24 cellular contexts compared by ENCODE assay signal in the genomic region with DNA sequence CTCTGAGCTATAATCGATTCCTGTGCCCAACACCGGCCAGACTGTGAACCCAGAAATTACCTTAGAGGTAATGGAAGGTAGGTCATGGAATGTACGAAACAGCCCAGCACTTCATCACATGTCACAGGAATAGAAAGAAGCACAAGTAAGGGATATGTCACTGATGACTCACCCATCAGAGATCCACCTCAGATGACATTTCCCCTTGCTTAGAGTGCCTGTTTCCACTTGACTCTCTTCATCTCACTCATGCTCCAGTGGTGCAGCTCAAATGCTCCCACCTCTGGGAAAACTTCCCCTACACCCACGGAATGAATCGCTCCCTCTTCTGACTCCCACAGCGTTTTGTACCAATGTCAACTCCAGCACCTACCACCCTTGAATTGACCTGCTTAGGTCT.
DNase-seq lines count a peak whose midpoint lies in the region.
"Had no signal": no experiment of that assay in that cellular context is flagged by ENCODE, and none has a peak within 500 bp of the region (broad histone marks: within the 10 kb centered on the region; RNA-seq: fewer than 3 reads in every experiment).

No MANE protein-coding gene starts in this region.

- H3K9me3 ChIP-seq in BLaER1 = no peaks in the 10 kb centered on the region
- H3K9me3 ChIP-seq: mucosa of descending colon, Peyer's patch, vagina had no signal

- WGBS in mesendoderm (ENCODE audit: extremely low coverage, insufficient coverage, low lambda C conversion rate) = no CpG with 5 or more reads among the region's 6 CpGs

- H2BK120ac ChIP-seq in mesendoderm (ENCODE audit: low read depth, low read length) = no peak overlapping the region

- no peak overlapping the region for H4K5ac ChIP-seq in mesendoderm (ENCODE audit: low read length)

- no peak overlapping the region for H2AK5ac ChIP-seq in mesendoderm (ENCODE audit: low read length)

- no peak overlapping the region for H4K8ac ChIP-seq in mesendoderm (ENCODE audit: low read depth, low read length)

- no peaks in the 10 kb centered on the region for H3K79me2 ChIP-seq in mesendoderm (ENCODE audit: control insufficient read depth, insufficient read depth, low read length)

- H3K79me1 ChIP-seq in mesendoderm (ENCODE audit: low read length) = no peaks in the 10 kb centered on the region

- H3K23ac ChIP-seq in mesendoderm (ENCODE audit: low read length) = peak overlapping the region; percentile 80

- H2BK5ac ChIP-seq in mesendoderm (ENCODE audit: low read length) = no peak overlapping the region

- no peak overlapping the region for H3K4ac ChIP-seq in mesendoderm (ENCODE audit: low read depth, low read length)

- H3K27ac ChIP-seq in BLaER1 (no peak overlapping the region), mesendoderm (ENCODE audit: low read depth, low read length) (no peak overlapping the region)
- H3K27ac ChIP-seq: Peyer's patch, vagina, VCaP had no signal

- H3K4me1 ChIP-seq in BLaER1 = no peaks in the 10 kb centered on the region; the same call in none of the 2 replicates
- H3K4me1 ChIP-seq in mesendoderm (ENCODE audit: control insufficient read depth, low read depth, low read length) = no peaks in the 10 kb centered on the region
- H3K4me1 ChIP-seq: Peyer's patch, vagina had no signal

- H3K27me3 ChIP-seq in BLaER1 (no peaks in the 10 kb centered on the region), mesendoderm (ENCODE audit: insufficient read depth, low read length, poor library complexity) (no peaks in the 10 kb centered on the region)
- H3K27me3 ChIP-seq: Peyer's patch, vagina had no signal

- H3K36me3 ChIP-seq in BLaER1 (no peaks in the 10 kb centered on the region), mesendoderm (ENCODE audit: control insufficient read depth, insufficient read depth, low read length) (no peaks in the 10 kb centered on the region)
- H3K36me3 ChIP-seq: Peyer's patch, vagina had no signal

- H3K9ac ChIP-seq in BLaER1 (no peak overlapping the region), mesendoderm (ENCODE audit: low read length) (no peak overlapping the region)

- no peak overlapping the region for H2BK15ac ChIP-seq in mesendoderm (replicated peaks; ENCODE audit: low read depth)

- intact Hi-C loops in cardiac septum (cut with DNase I) = no loop called here

- no peak overlapping the region for H3K56ac ChIP-seq in mesendoderm (ENCODE audit: low read length)

- DNase-seq in DMS53 treated with DMSO at 0.1 percent for 48 hours (lab: John Stamatoyannopoulos, UW; ENCODE audit: unreplicated experiment) (peak; percentile 46), RKO (ENCODE audit: low spot score) (peak; percentile 13), mesendoderm (no peak), cardiac septum (ENCODE audit: low spot score) (no peak), NCI-H510A treated with DMSO at 0.1 percent for 48 hours (lab: John Stamatoyannopoulos, UW) (no peak), occipital lobe (lab: John Stamatoyannopoulos, UW) (no peak)
- DNase-seq: activated CD4-positive, alpha-beta memory T cell treated with anti-CD3 and anti-CD28 coated beads for 36 hours; activated naive CD4-positive, alpha-beta T cell treated with Interleukin-2 at 50 U/mL for 16 hours; activated T-cell treated with anti-CD3 and anti-CD28 coated beads, Interleukin-2, amount 50 U/mL, for 1 hour; aorta; CD8-positive, alpha-beta memory T cell; DMS79; foreskin fibroblast; GOT3; hippocampal formation; mucosa of descending colon; NCI-H1105 treated with DMSO at 0.1 percent for 48 hours; NCI-H2081 treated with DMSO at 0.1 percent for 48 hours; NCI-H510A; nephron progenitor cell; Peyer's patch had no signal

- H4K20me1 ChIP-seq in BLaER1 = no peaks in the 10 kb centered on the region

- H3K18ac ChIP-seq in mesendoderm (ENCODE audit: low read length) = no peak overlapping the region

- H3K4me3 ChIP-seq in BLaER1 (no peak overlapping the region), mesendoderm (ENCODE audit: low read length) (no peak overlapping the region)
- H3K4me3 ChIP-seq: mucosa of descending colon, Peyer's patch, vagina had no signal

- H3K4me2 ChIP-seq in BLaER1 (peak overlapping the region; percentile 71), mesendoderm (ENCODE audit: low read length) (no peak overlapping the region)

Comparison
In these comparisons a context has a peak if more than half of its experiments do, and no peak if none do; other contexts are left out.
1. DNase-seq: peak in DMS53 treated with DMSO at 0.1 percent for 48 hours (single experiment) and RKO (single experiment); none in mesendoderm (single experiment), cardiac septum (single experiment), NCI-H510A treated with DMSO at 0.1 percent for 48 hours (single experiment) and occipital lobe (single experiment).